In the genomic region with DNA sequence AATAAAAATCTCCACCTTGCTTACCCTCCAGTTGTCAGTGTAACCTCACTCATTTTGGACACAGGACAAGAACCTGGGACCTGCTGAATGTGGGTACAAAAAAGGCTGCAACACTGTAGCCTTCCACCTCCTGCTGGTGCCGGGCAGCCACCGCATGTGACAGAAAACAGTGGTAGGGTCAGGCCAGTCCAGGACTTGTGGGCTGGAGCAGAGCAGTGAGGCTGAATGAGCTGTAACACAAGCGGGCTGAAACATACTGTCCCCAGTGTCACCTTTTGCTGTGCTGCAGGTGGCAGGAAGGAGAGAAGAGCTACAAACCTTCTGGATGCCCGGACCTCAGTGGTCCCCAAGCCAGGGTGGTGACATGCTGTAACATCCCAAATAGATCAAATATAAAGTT, we compare ENCODE assay signal across 25 cellular contexts.
DNase-seq lines count a peak whose midpoint lies in the region; ATAC-seq and TF ChIP-seq lines count a peak whose summit lies in the region.
"Had no signal": no experiment of that assay in that cellular context is flagged by ENCODE, and none has a peak within 500 bp of the region (broad histone marks: within the 10 kb centered on the region; RNA-seq: fewer than 3 reads in every experiment).

No MANE protein-coding gene starts in this region.

- H3K27ac ChIP-seq in right cardiac atrium (ENCODE audit: low read length) (no peak overlapping the region), endodermal cell (ENCODE audit: low read depth, low read length) (no peak overlapping the region)
- H3K27ac ChIP-seq: 22Rv1, BLaER1 had no signal

- H3K4me1 Mint-ChIP-seq in WTC11 = peaks cover 13% of the 10 kb centered on the region
- no peaks in the 10 kb centered on the region for H3K4me1 Mint-ChIP-seq in endodermal cell
- H3K4me1 Mint-ChIP-seq: CD14-positive monocyte; CD4-positive, alpha-beta memory T cell; CD4-positive, CD25-positive, alpha-beta regulatory T cell; CD8-positive, alpha-beta memory T cell had no signal

- CTCF ChIA-PET in WTC11 (lab: Charles Lee) = no interaction called here

- no peaks in the 10 kb centered on the region for H3K36me3 ChIP-seq in endodermal cell (ENCODE audit: control insufficient read depth, insufficient read depth, low read length)
- H3K36me3 ChIP-seq: BE2C, BLaER1 had no signal

- WGBS in right cardiac atrium = 91% methylated on average over 4 of the region's 4 CpGs
- 95 to 100% methylated on average over 3 to 4 of the region's 4 CpGs for WGBS in endodermal cell (ENCODE audit: insufficient coverage in 1 of 2, insufficient read length in 1 of 2), 2 experiments

- POLR2A ChIA-PET in WTC11 (lab: Charles Lee) = no interaction called here

- H3K27me3 Mint-ChIP-seq in WTC11 (ENCODE audit: low read depth) (no peaks in the 10 kb centered on the region; the same call in 1 of the 2 replicates), endodermal cell (ENCODE audit: insufficient read depth) (no peaks in the 10 kb centered on the region)
- H3K27me3 Mint-ChIP-seq: CD4-positive, alpha-beta memory T cell; CD4-positive, CD25-positive, alpha-beta regulatory T cell; CD8-positive, alpha-beta memory T cell had no signal

- H3K27ac Mint-ChIP-seq in WTC11 = no peak overlapping the region
- no peak overlapping the region for H3K27ac Mint-ChIP-seq in endodermal cell
- H3K27ac Mint-ChIP-seq: CD14-positive monocyte; CD4-positive, alpha-beta memory T cell; CD4-positive, CD25-positive, alpha-beta regulatory T cell; CD8-positive, alpha-beta memory T cell had no signal

- intact Hi-C loops in cardiac septum (cut with DNase I) (no loop called here), right cardiac atrium (cut with DNase I) (no loop called here)

- no peak overlapping the region for H3K4me3 ChIP-seq in right cardiac atrium (ENCODE audit: low read length)
- H3K4me3 ChIP-seq in endodermal cell (ENCODE audit: low read length) = no peak overlapping the region
- H3K4me3 ChIP-seq: BLaER1, GM12878 had no signal

- H3K9me3 ChIP-seq in right cardiac atrium (ENCODE audit: control insufficient read depth, low read length) (no peaks in the 10 kb centered on the region), endodermal cell (ENCODE audit: control insufficient read depth, low read length) (no peaks in the 10 kb centered on the region)
- H3K9me3 ChIP-seq: BE2C had no signal

- H3K4me3 Mint-ChIP-seq in WTC11 = no peak overlapping the region
- H3K4me3 Mint-ChIP-seq in endodermal cell = no peak overlapping the region
- H3K4me3 Mint-ChIP-seq: CD14-positive monocyte; CD4-positive, alpha-beta memory T cell; CD4-positive, CD25-positive, alpha-beta regulatory T cell; CD8-positive, alpha-beta memory T cell had no signal

- DNase-seq in cardiac septum (ENCODE audit: low spot score) (peak; percentile 68), right cardiac atrium (no peak), WTC11 (ENCODE audit: low spot score) (peak; percentile 15), endodermal cell (no peak), T-helper 9 cell (no peak), glomerular visceral epithelial cell (ENCODE audit: extremely low spot score) (no peak), NCI-H2196 treated with DMSO at 0.1 percent for 48 hours (lab: John Stamatoyannopoulos, UW; ENCODE audit: unreplicated experiment) (no peak)
- DNase-seq: ACHN; BE2C; C1 segment of cervical spinal cord; CD4-positive, alpha-beta memory T cell; CD4-positive, CD25-positive, alpha-beta regulatory T cell; CD8-positive, alpha-beta memory T cell; COR-L47; DMS 273 treated with DMSO at 0.1 percent for 48 hours; DMS153; DMS53; DMS79; DND-41; EL; GDM1 had no signal

- H3K27me3 ChIP-seq in right cardiac atrium (ENCODE audit: control insufficient read depth, insufficient read depth) (no peaks in the 10 kb centered on the region), endodermal cell (ENCODE audit: control insufficient read depth, insufficient read depth, low read length, poor library complexity, severe bottlenecking) (no peaks in the 10 kb centered on the region)
- H3K27me3 ChIP-seq: BE2C, BLaER1 had no signal

- TF ChIP-seq CTCF in WTC11 (IDR thresholded peaks at IDR 0.05) (no peak), endodermal cell (conservative IDR thresholded peaks at IDR 0.05) (peak; percentile 37)

- peaks cover 7% of the 10 kb centered on the region for H3K36me3 Mint-ChIP-seq in WTC11
- no peaks in the 10 kb centered on the region for H3K36me3 Mint-ChIP-seq in endodermal cell (ENCODE audit: low read depth)
- H3K36me3 Mint-ChIP-seq: CD14-positive monocyte; CD4-positive, alpha-beta memory T cell; CD4-positive, CD25-positive, alpha-beta regulatory T cell; CD8-positive, alpha-beta memory T cell had no signal

- no peak overlapping the region for H3K9ac ChIP-seq in endodermal cell (ENCODE audit: extremely low read depth, low read length, poor library complexity, severe bottlenecking)
- H3K9ac ChIP-seq: BLaER1 had no signal

- H3K4me1 ChIP-seq in right cardiac atrium (ENCODE audit: control insufficient read depth, insufficient read depth, low read length) = no peaks in the 10 kb centered on the region
- H3K4me1 ChIP-seq in endodermal cell (ENCODE audit: control insufficient read depth, insufficient read depth, low read length) = no peaks in the 10 kb centered on the region
- H3K4me1 ChIP-seq: BE2C, BLaER1 had no signal

- H3K9me3 Mint-ChIP-seq in WTC11 (peaks cover 29% of the 10 kb centered on the region), endodermal cell (peaks cover 4% of the 10 kb centered on the region)

- no peak for ATAC-seq in right cardiac atrium
- peak; percentile 67 for ATAC-seq in WTC11
- ATAC-seq: GM12878 had no signal

TF ChIP-seq in WTC11, 78 proteins besides CTCF, POLR2A, EP300 and RAD21:
- TF ChIP-seq SOX15 (CRISPR knock-in tag; IDR thresholded peaks at IDR 0.05) = no peak
- no peak for TF ChIP-seq ZNF263 (CRISPR knock-in tag; IDR thresholded peaks at IDR 0.05; ENCODE audit: low read depth)
- no peak for TF ChIP-seq FOXK1 (CRISPR knock-in tag; IDR thresholded peaks at IDR 0.05)
- TF ChIP-seq RELA (CRISPR knock-in tag; IDR thresholded peaks at IDR 0.05; ENCODE audit: borderline replicate concordance) = no peak
- no peak for TF ChIP-seq EMX1 (CRISPR knock-in tag; IDR thresholded peaks at IDR 0.05)
- TF ChIP-seq, protein P1, sequence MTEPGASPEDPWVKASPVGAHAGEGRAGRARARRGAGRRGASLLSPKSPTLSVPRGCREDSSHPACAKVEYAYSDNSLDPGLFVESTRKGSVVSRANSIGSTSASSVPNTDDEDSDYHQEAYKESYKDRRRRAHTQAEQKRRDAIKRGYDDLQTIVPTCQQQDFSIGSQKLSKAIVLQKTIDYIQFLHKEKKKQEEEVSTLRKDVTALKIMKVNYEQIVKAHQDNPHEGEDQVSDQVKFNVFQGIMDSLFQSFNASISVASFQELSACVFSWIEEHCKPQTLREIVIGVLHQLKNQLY (CRISPR knock-in tag; IDR thresholded peaks at IDR 0.05) = no peak
- TF ChIP-seq NFYB (CRISPR knock-in tag; conservative IDR thresholded peaks at IDR 0.05; ENCODE audit: low read depth) = no peak
- TF ChIP-seq, protein P2, sequence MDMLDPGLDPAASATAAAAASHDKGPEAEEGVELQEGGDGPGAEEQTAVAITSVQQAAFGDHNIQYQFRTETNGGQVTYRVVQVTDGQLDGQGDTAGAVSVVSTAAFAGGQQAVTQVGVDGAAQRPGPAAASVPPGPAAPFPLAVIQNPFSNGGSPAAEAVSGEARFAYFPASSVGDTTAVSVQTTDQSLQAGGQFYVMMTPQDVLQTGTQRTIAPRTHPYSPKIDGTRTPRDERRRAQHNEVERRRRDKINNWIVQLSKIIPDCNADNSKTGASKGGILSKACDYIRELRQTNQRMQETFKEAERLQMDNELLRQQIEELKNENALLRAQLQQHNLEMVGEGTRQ (CRISPR knock-in tag; IDR thresholded peaks at IDR 0.05) = no peak
- no peak for TF ChIP-seq ETV6 (CRISPR knock-in tag; IDR thresholded peaks at IDR 0.05)

Comparison
In these comparisons a context has a peak if more than half of its experiments do, and no peak if none do; other contexts are left out.
1. DNase-seq: peak in cardiac septum (single experiment) and WTC11 (single experiment); none in right cardiac atrium (0 of 3), endodermal cell (single experiment), T-helper 9 cell (single experiment), glomerular visceral epithelial cell (single experiment) and NCI-H2196 treated with DMSO at 0.1 percent for 48 hours (single experiment).